31 cellular contexts compared by ENCODE assay signal in the genomic region with DNA sequence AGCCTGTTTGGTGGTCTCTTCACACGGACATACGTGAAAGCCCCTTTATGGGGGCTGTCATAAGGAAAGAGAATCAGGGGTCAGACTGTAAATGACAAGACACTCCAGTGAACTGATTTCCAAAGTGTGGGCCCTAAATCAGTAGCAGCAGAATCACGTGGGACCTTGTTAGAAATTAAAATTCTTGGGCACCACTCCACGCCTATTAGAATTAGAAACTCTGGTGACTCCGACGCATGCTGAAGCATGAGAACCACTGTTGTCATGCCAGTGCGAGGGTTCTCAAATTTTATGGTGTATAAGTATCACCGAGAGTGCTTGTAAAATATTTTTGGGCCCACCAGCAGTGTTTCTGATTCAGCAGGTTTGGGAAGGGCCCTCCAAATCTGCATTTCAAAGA.
"Had no signal": no experiment of that assay in that cellular context is flagged by ENCODE, and none has a peak within 500 bp of the region (broad histone marks: within the 10 kb centered on the region; RNA-seq: fewer than 3 reads in every experiment).

No MANE protein-coding gene starts in this region.

- DNase-seq: activated CD4-positive, alpha-beta memory T cell treated with anti-CD3 and anti-CD28 coated beads, Interleukin-2, amount 10 ng/mL, durations not matched to agents 7 days and 5 days; activated CD4-positive, alpha-beta T cell treated with anti-CD3 and anti-CD28 coated beads for 1 hour; activated CD4-positive, alpha-beta T cell treated with anti-CD3 and anti-CD28 coated beads for 48 hours; activated CD4-positive, CD25-positive, alpha-beta regulatory T cell; activated CD8-positive, alpha-beta memory T cell treated with anti-CD3 and anti-CD28 coated beads for 24 hours; activated CD8-positive, alpha-beta memory T cell treated with anti-CD3 and anti-CD28 coated beads, Interleukin-2, amount 10 ng/mL, durations not matched to agents 7 days and 5 days; activated CD8-positive, alpha-beta memory T cell treated with anti-CD3 and anti-CD28 coated beads, Interleukin-2, amount 50 U/mL, for 48 hours; activated effector memory CD4-positive, alpha-beta T cell treated with Interleukin-2 at 50 U/mL for 16 hours; activated naive CD4-positive, alpha-beta T cell treated with anti-CD3 and anti-CD28 coated beads, Interleukin-2, amount 50 U/mL, for 16 hours; activated naive CD8-positive, alpha-beta T cell treated with anti-CD3 and anti-CD28 coated beads for 36 hours; activated T-cell treated with anti-CD3 and anti-CD28 coated beads, Interleukin-2, amount 50 U/mL, for 48 hours; amniotic stem cell; aorta; brain microvascular endothelial cell; MM.1S; MV-4-11; NCI-H1092; NCI-H1436 treated with DMSO at 0.1 percent for 48 hours; NCI-H1694 treated with DMSO at 0.1 percent for 48 hours; NCI-H2029; NCI-H345; NCI-H524 treated with DMSO at 0.1 percent for 48 hours; PC-3; Peyer's patch; RPMI8226; SW 1271; T-helper 1 cell; T-helper 2 cell; T-helper 9 cell; WERI-Rb-1 had no signal

- ATAC-seq: activated CD8-positive, alpha-beta memory T cell treated with anti-CD3 and anti-CD28 coated beads, Interleukin-2, amount 10 ng/mL, durations not matched to agents 7 days and 5 days; PC-3 had no signal

- H3K4me3 ChIP-seq: Peyer's patch had no signal

- H3K9me3 ChIP-seq: Peyer's patch had no signal

- H3K9me3 Mint-ChIP-seq: activated CD4-positive, alpha-beta memory T cell treated with anti-CD3 and anti-CD28 coated beads, Interleukin-2, amount 10 ng/mL, durations not matched to agents 7 days and 5 days; activated naive CD8-positive, alpha-beta T cell treated with anti-CD3 and anti-CD28 coated beads for 36 hours had no signal

- H3K27me3 Mint-ChIP-seq: activated CD4-positive, alpha-beta memory T cell treated with anti-CD3 and anti-CD28 coated beads, Interleukin-2, amount 10 ng/mL, durations not matched to agents 7 days and 5 days; activated CD8-positive, alpha-beta memory T cell treated with anti-CD3 and anti-CD28 coated beads, Interleukin-2, amount 10 ng/mL, durations not matched to agents 7 days and 5 days; activated naive CD8-positive, alpha-beta T cell treated with anti-CD3 and anti-CD28 coated beads for 36 hours had no signal

- H3K9ac ChIP-seq: KMS-11 had no signal

- H3K4me1 Mint-ChIP-seq: activated CD4-positive, alpha-beta memory T cell treated with anti-CD3 and anti-CD28 coated beads, Interleukin-2, amount 10 ng/mL, durations not matched to agents 7 days and 5 days; activated CD8-positive, alpha-beta memory T cell treated with anti-CD3 and anti-CD28 coated beads, Interleukin-2, amount 10 ng/mL, durations not matched to agents 7 days and 5 days; activated naive CD8-positive, alpha-beta T cell treated with anti-CD3 and anti-CD28 coated beads for 36 hours had no signal

- H3K4me3 Mint-ChIP-seq: activated CD4-positive, alpha-beta memory T cell treated with anti-CD3 and anti-CD28 coated beads, Interleukin-2, amount 10 ng/mL, durations not matched to agents 7 days and 5 days; activated CD8-positive, alpha-beta memory T cell treated with anti-CD3 and anti-CD28 coated beads, Interleukin-2, amount 10 ng/mL, durations not matched to agents 7 days and 5 days; activated naive CD8-positive, alpha-beta T cell treated with anti-CD3 and anti-CD28 coated beads for 36 hours had no signal

- H3K27me3 ChIP-seq: brain microvascular endothelial cell, Peyer's patch had no signal

- H3K27ac ChIP-seq: brain microvascular endothelial cell, KMS-11, Peyer's patch, WERI-Rb-1 had no signal

- H3K4me1 ChIP-seq: Peyer's patch had no signal

- H3K36me3 ChIP-seq: brain microvascular endothelial cell, Peyer's patch, WERI-Rb-1 had no signal

- H3K4me2 ChIP-seq: KMS-11 had no signal

- H3K36me3 Mint-ChIP-seq: activated CD8-positive, alpha-beta memory T cell treated with anti-CD3 and anti-CD28 coated beads, Interleukin-2, amount 10 ng/mL, durations not matched to agents 7 days and 5 days; activated naive CD8-positive, alpha-beta T cell treated with anti-CD3 and anti-CD28 coated beads for 36 hours had no signal

- H3K27ac Mint-ChIP-seq: activated CD4-positive, alpha-beta memory T cell treated with anti-CD3 and anti-CD28 coated beads, Interleukin-2, amount 10 ng/mL, durations not matched to agents 7 days and 5 days; activated CD8-positive, alpha-beta memory T cell treated with anti-CD3 and anti-CD28 coated beads, Interleukin-2, amount 10 ng/mL, durations not matched to agents 7 days and 5 days; activated naive CD8-positive, alpha-beta T cell treated with anti-CD3 and anti-CD28 coated beads for 36 hours had no signal
